ENCODE assay signal across 1 cellular context in genomic region chr4:37645736-37646135, GRCh38.
TF ChIP-seq lines count a peak whose summit lies in the region.

No MANE protein-coding gene starts in this region.

TF ChIP-seq in A549, 52 proteins besides CTCF, POLR2A, EP300 and RAD21 (continued from another document):
- TF ChIP-seq USF2 (IDR thresholded peaks at IDR 0.05) (no peak), FOSB (CRISPR knock-in tag; IDR thresholded peaks at IDR 0.05) (no peak), REST (IDR thresholded peaks at IDR 0.05) (no peak), ZFP36 (IDR thresholded peaks at IDR 0.05; ENCODE audit: borderline replicate concordance, partially characterized antibody) (no peak), JUN (IDR thresholded peaks at IDR 0.05) (no peak), HDAC2 (IDR thresholded peaks at IDR 0.05) (no peak), HES2 (IDR thresholded peaks at IDR 0.05) (no peak), PHF8 (IDR thresholded peaks at IDR 0.05; ENCODE audit: borderline replicate concordance, low read depth) (no peak), RCOR1 (IDR thresholded peaks at IDR 0.05; ENCODE audit: low read depth, low read length) (no peak), SREBF2 (IDR thresholded peaks at IDR 0.05) (no peak), HMGXB4 (CRISPR knock-in tag; IDR thresholded peaks at IDR 0.05; ENCODE audit: borderline replicate concordance) (no peak), EHMT2 (IDR thresholded peaks at IDR 0.05; ENCODE audit: low read depth) (no peak), KDM1A (IDR thresholded peaks at IDR 0.05; ENCODE audit: low read depth) (no peak), ELK1 (IDR thresholded peaks at IDR 0.05; ENCODE audit: low read depth, low read length) (no peak), HEYL (CRISPR knock-in tag; IDR thresholded peaks at IDR 0.05) (no peak), CBX2 (IDR thresholded peaks at IDR 0.05; ENCODE audit: borderline replicate concordance, low read depth) (no peak)
TF ChIP-seq in A549: peak in this region for 0.
